In the genomic region with DNA sequence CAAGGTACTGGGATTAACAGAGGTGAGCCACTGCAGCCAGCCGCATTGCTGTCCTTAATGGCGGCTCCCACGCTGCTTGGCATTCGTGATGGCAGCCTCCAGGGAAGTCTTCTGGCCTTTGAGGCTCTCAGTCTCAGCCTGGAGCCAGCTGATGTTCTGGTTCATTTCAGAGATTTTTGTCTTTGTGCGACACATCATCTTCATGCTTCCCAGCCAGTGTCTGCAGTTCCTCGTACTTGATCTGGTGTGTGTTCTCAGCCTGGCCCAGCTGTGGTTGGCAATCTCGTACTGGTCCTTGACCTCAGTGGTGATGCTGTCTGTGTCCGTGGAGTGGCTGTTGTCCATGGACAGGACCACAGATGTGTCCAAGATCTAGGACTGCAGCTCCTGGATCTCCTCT, we compare ENCODE assay signal across 30 cellular contexts.
"Had no signal": no experiment of that assay in that cellular context is flagged by ENCODE, and none has a peak within 500 bp of the region (broad histone marks: within the 10 kb centered on the region; RNA-seq: fewer than 3 reads in every experiment).

No MANE protein-coding gene starts in this region.

- H3K27ac ChIP-seq: neural progenitor cell, ovary, parathyroid adenoma, psoas muscle, right lobe of liver, skin epidermis, spleen, tibial artery, upper lobe of right lung had no signal

- H3K4me3 ChIP-seq: neural progenitor cell, ovary, psoas muscle, right lobe of liver, skin epidermis, smooth muscle cell, spleen, suprapubic skin, testis, tibial artery, transverse colon, upper lobe of right lung, uterus had no signal

- H3K4me1 ChIP-seq: parathyroid adenoma, psoas muscle, tibial artery, upper lobe of right lung, uterus had no signal

- H3K27me3 ChIP-seq: neural progenitor cell, ovary, right lobe of liver, spleen, suprapubic skin, testis, tibial artery, transverse colon, upper lobe of right lung, uterus had no signal

- ATAC-seq: naive thymus-derived CD4-positive, alpha-beta T cell; natural killer cell; right lobe of liver; stimulated activated naive CD8-positive, alpha-beta T cell treated with anti-CD3 and anti-CD28 coated beads, Interleukin-15, amount 100 ng/mL, for 72 hours; stimulated activated naive CD8-positive, alpha-beta T cell treated with anti-CD3 and anti-CD28 coated beads, Interleukin-15, Interleukin-2, amounts not matched to agents 100 U/mL and 50 U/mL, for 24 hours; upper lobe of right lung had no signal

- H3K36me3 Mint-ChIP-seq: natural killer cell had no signal

- H3K36me3 ChIP-seq: ovary, uterus had no signal

- DNase-seq: naive thymus-derived CD4-positive, alpha-beta T cell; natural killer cell; occipital lobe; ovary; posterior cingulate gyrus; psoas muscle; right lobe of liver; spleen; stimulated activated CD4-positive, alpha-beta T cell treated with anti-CD3 and anti-CD28 coated beads, Interleukin-12 subunit alpha, Interleukin-12 subunit beta, amount 100 ng/mL, for 4 hours; stimulated activated CD4-positive, alpha-beta T cell treated with anti-CD3 and anti-CD28 coated beads, Interleukin-1b, Interleukin-23, amount 100 ng/mL, for 48 hours; stimulated activated CD4-positive, alpha-beta T cell treated with anti-CD3 and anti-CD28 coated beads, Interleukin-4, amount 100 ng/mL, for 1 hour; stimulated activated CD4-positive, alpha-beta T cell treated with anti-CD3 and anti-CD28 coated beads, Interleukin-4, amount 100 ng/mL, for 4 hours; stimulated activated CD8-positive, alpha-beta memory T cell treated with anti-CD3 and anti-CD28 coated beads, Interleukin-4, amount 100 ng/mL, for 48 hours; stimulated activated naive CD4-positive, alpha-beta T cell; stimulated activated naive CD8-positive, alpha-beta T cell treated with anti-CD3 and anti-CD28 coated beads, Interleukin-15, amount 100 ng/mL, for 72 hours; stimulated activated naive CD8-positive, alpha-beta T cell treated with anti-CD3 and anti-CD28 coated beads, Interleukin-15, Interleukin-2, amounts not matched to agents 100 U/mL and 50 U/mL, for 24 hours; substantia nigra; testis; tibial artery; transverse colon; upper lobe of right lung; uterus had no signal

- H3K27ac Mint-ChIP-seq: neural progenitor cell, progenitor cell of endocrine pancreas, type B pancreatic cell had no signal

- H3K27me3 Mint-ChIP-seq: naive thymus-derived CD4-positive, alpha-beta T cell; progenitor cell of endocrine pancreas; stimulated activated naive CD8-positive, alpha-beta T cell treated with anti-CD3 and anti-CD28 coated beads, Interleukin-15, amount 100 ng/mL, for 72 hours; type B pancreatic cell had no signal

- H3K9me3 ChIP-seq: ovary, psoas muscle, right lobe of liver, spleen, suprapubic skin, testis, tibial artery, transverse colon, upper lobe of right lung, uterus had no signal

- H3K4me3 Mint-ChIP-seq: naive thymus-derived CD4-positive, alpha-beta T cell; natural killer cell; nephron; neural progenitor cell; stimulated activated naive CD8-positive, alpha-beta T cell treated with anti-CD3 and anti-CD28 coated beads, Interleukin-15, amount 100 ng/mL, for 72 hours; type B pancreatic cell had no signal

- H3K9me3 Mint-ChIP-seq: naive thymus-derived CD4-positive, alpha-beta T cell; natural killer cell; nephron; neural progenitor cell; stimulated activated naive CD8-positive, alpha-beta T cell treated with anti-CD3 and anti-CD28 coated beads, Interleukin-15, amount 100 ng/mL, for 72 hours; type B pancreatic cell had no signal
